ENCODE assay signal across 10 cellular contexts in genomic region chr3:183185696-183186095, GRCh38. TPM values are rescaled to one million over a fixed set of nuclear protein-coding genes. Genes with fewer than 3 reads are reported as not detected.
DNase-seq lines count a peak whose midpoint lies in the region; ATAC-seq and TF ChIP-seq lines count a peak whose summit lies in the region.
"Had no signal": no experiment of that assay in that cellular context is flagged by ENCODE, and none has a peak within 500 bp of the region (broad histone marks: within the 10 kb centered on the region; RNA-seq: fewer than 3 reads in every experiment).

No MANE protein-coding gene starts in this region.

- H3K27ac ChIP-seq in A673 (ENCODE audit: low read depth, low read length, poor library complexity, severe bottlenecking), result no peak overlapping the region

- CTCF ChIA-PET in A673 (lab: Charles Lee), result interaction anchor here (2.6 kb wide), 1 partner anchor 197 kb away, joined by 69 read pairs; no protein-coding TSS in a partner anchor

- no peaks in the 10 kb centered on the region for H3K9me3 ChIP-seq in A673 (ENCODE audit: low read depth, low read length, poor library complexity, severe bottlenecking)

- no peak overlapping the region for H3K4me3 ChIP-seq in A673 (ENCODE audit: low read depth, low read length, poor library complexity, severe bottlenecking)

- ATAC-seq in HG03565 (IDR thresholded peaks at IDR 0.05; ENCODE audit: unreplicated experiment) (no peak), Right ventricle myocardium inferior (no peak)

- peaks cover 6% of the 10 kb centered on the region for H3K4me1 ChIP-seq in A673 (ENCODE audit: insufficient read depth, low read length, poor library complexity, severe bottlenecking)

- intact Hi-C loops in A673 (cut with micrococcal nuclease; ENCODE audit: unreplicated experiment) (loop anchor here (10.0 kb wide), 1 partner anchor 471 kb away; no protein-coding TSS in a partner anchor), Right ventricle myocardium inferior (cut with DNase I) (no loop called here)

- H3K27me3 ChIP-seq in A673 (replicated peaks; ENCODE audit: insufficient read depth, low read depth, low read length, poor library complexity), result no peaks in the 10 kb centered on the region

- BruUV-seq in A673 (replicated peaks; lab: Mats Ljungman, UMichigan), result no TSS peak

- no peaks in the 10 kb centered on the region for H3K36me3 ChIP-seq in A673 (ENCODE audit: insufficient read depth, low read length, poor library complexity, severe bottlenecking)

- POLR2A ChIA-PET in A673 (lab: Charles Lee; ENCODE audit: low non-redundant PET), result no interaction called here

- peak; percentile 67 for DNase-seq in A673 (ENCODE audit: low spot score)
- DNase-seq in EL, result peak; percentile 86
- peak; percentile 21 for DNase-seq in RPMI8226
- DNase-seq in fibroblast of peridontal ligament (ENCODE audit: extremely low read depth), result peak; percentile 78
- no peak for DNase-seq in GM10266 (ENCODE audit: extremely low spot score)
- no peak for DNase-seq in NK-92 treated with Interleukin-12 subunit alpha and Interleukin-12 subunit beta, amount 100 ng/mL, for 24 hours (lab: John Stamatoyannopoulos, UW)
- no peak for DNase-seq in Right ventricle myocardium inferior (ENCODE audit: missing footprints)
- DNase-seq: activated CD4-positive, alpha-beta T cell treated with anti-CD3 and anti-CD28 coated beads for 4 hours; stimulated activated CD4-positive, alpha-beta T cell treated with anti-CD3 and anti-CD28 coated beads, Interleukin-4, amount 100 ng/mL, for 24 hours had no signal

- no peak for TF ChIP-seq CTCF in A673 (conservative IDR thresholded peaks at IDR 0.05; ENCODE audit: low read depth, low read length)
- no peak for TF ChIP-seq CTCF in GM10266 (IDR thresholded peaks at IDR 0.05; ENCODE audit: control insufficient read depth, insufficient read depth, low read depth, missing control alignments)

RNA-seq across cellular contexts. Expression of gene LAMP3, which starts 23.2 kb away (rescaled TPM):
- total RNA-seq in A673 (2021) (0.70 and 1.0 TPM in 2 replicates), Right ventricle myocardium inferior (not detected)

Comparison
In these comparisons a context has a peak if more than half of its experiments do, and no peak if none do; other contexts are left out.
1. DNase-seq: peak in A673 (single experiment), EL (single experiment), RPMI8226 (single experiment) and fibroblast of peridontal ligament (single experiment); none in GM10266 (single experiment), NK-92 treated with Interleukin-12 subunit alpha and Interleukin-12 subunit beta, amount 100 ng/mL, for 24 hours (single experiment) and Right ventricle myocardium inferior (single experiment).